Comparison of ENCODE assay signal across 1 cellular context in the genomic region with DNA sequence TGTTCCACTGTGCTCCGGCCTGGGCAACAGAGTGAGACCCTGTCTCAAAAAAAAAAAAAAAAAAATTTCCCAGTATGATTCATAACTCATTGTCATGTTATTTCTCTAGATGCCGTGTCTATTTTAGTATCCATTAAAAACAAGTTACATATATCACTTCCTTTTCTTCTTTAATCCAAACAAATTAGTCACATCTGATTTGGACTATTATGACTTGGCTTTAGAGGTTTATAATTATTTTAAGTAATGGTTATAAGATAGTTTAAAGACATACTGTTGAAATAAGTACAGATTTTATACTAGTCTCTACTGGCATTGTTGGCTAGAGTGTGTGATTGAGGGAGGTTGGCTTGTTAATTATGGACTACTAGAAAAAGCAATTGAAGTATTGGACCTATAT.
TF ChIP-seq lines count a peak whose summit lies in the region.

No MANE protein-coding gene starts in this region.

TF ChIP-seq in GM23338, 12 proteins besides CTCF, POLR2A, EP300 and RAD21 (continued from another document):
- TF ChIP-seq, protein P1, sequence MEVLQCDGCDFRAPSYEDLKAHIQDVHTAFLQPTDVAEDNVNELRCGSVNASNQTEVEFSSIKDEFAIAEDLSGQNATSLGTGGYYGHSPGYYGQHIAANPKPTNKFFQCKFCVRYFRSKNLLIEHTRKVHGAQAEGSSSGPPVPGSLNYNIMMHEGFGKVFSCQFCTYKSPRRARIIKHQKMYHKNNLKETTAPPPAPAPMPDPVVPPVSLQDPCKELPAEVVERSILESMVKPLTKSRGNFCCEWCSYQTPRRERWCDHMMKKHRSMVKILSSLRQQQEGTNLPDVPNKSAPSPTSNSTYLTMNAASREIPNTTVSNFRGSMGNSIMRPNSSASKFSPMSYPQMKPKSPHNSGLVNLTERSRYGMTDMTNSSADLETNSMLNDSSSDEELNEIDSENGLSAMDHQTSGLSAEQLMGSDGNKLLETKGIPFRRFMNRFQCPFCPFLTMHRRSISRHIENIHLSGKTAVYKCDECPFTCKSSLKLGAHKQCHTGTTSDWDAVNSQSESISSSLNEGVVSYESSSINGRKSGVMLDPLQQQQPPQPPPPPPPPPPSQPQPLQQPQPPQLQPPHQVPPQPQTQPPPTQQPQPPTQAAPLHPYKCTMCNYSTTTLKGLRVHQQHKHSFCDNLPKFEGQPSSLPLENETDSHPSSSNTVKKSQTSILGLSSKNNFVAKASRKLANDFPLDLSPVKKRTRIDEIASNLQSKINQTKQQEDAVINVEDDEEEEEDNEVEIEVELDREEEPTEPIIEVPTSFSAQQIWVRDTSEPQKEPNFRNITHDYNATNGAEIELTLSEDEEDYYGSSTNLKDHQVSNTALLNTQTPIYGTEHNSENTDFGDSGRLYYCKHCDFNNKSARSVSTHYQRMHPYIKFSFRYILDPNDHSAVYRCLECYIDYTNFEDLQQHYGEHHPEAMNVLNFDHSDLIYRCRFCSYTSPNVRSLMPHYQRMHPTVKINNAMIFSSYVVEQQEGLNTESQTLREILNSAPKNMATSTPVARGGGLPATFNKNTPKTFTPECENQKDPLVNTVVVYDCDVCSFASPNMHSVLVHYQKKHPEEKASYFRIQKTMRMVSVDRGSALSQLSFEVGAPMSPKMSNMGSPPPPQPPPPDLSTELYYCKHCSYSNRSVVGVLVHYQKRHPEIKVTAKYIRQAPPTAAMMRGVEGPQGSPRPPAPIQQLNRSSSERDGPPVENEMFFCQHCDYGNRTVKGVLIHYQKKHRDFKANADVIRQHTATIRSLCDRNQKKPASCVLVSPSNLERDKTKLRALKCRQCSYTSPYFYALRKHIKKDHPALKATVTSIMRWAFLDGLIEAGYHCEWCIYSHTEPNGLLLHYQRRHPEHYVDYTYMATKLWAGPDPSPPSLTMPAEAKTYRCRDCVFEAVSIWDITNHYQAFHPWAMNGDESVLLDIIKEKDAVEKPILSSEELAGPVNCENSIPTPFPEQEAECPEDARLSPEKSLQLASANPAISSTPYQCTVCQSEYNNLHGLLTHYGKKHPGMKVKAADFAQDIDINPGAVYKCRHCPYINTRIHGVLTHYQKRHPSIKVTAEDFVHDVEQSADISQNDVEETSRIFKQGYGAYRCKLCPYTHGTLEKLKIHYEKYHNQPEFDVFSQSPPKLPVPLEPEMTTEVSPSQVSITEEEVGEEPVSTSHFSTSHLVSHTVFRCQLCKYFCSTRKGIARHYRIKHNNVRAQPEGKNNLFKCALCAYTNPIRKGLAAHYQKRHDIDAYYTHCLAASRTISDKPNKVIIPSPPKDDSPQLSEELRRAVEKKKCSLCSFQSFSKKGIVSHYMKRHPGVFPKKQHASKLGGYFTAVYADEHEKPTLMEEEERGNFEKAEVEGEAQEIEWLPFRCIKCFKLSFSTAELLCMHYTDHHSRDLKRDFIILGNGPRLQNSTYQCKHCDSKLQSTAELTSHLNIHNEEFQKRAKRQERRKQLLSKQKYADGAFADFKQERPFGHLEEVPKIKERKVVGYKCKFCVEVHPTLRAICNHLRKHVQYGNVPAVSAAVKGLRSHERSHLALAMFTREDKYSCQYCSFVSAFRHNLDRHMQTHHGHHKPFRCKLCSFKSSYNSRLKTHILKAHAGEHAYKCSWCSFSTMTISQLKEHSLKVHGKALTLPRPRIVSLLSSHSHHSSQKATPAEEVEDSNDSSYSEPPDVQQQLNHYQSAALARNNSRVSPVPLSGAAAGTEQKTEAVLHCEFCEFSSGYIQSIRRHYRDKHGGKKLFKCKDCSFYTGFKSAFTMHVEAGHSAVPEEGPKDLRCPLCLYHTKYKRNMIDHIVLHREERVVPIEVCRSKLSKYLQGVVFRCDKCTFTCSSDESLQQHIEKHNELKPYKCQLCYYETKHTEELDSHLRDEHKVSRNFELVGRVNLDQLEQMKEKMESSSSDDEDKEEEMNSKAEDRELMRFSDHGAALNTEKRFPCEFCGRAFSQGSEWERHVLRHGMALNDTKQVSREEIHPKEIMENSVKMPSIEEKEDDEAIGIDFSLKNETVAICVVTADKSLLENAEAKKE (CRISPR knock-in tag; IDR thresholded peaks at IDR 0.05) = no peak
- TF ChIP-seq NANOG (IDR thresholded peaks at IDR 0.05; ENCODE audit: borderline replicate concordance) (no peak), POLR2AphosphoS5 (IDR thresholded peaks at IDR 0.05; ENCODE audit: low read depth) (no peak), CREB1 (CRISPR knock-in tag; IDR thresholded peaks at IDR 0.05; ENCODE audit: low read depth) (no peak), ZNF331 (CRISPR knock-in tag; IDR thresholded peaks at IDR 0.05; ENCODE audit: low read depth) (no peak)
TF ChIP-seq in GM23338: peak in this region for 0.
